ENCODE assay signal across 9 cellular contexts in genomic region chr18:63890950-63891304, GRCh38. TPM values are rescaled to one million over a fixed set of nuclear protein-coding genes. Genes with fewer than 3 reads are reported as not detected.
A peak's percentile ranks its signal among the peaks of the same experiment; 100 is the strongest.
DNase-seq lines count a peak whose midpoint lies in the region; ATAC-seq and TF ChIP-seq lines count a peak whose summit lies in the region.
"Had no signal": no experiment of that assay in that cellular context is flagged by ENCODE, and none has a peak within 500 bp of the region (broad histone marks: within the 10 kb centered on the region; RNA-seq: fewer than 3 reads in every experiment).

No MANE protein-coding gene starts in this region.

- no peaks in the 10 kb centered on the region for H3K9me2 ChIP-seq in DOHH2 (replicated peaks; ENCODE audit: control insufficient read depth, low read length)

- H3K4me1 ChIP-seq in DOHH2 (ENCODE audit: control insufficient read depth, low read length) (no peaks in the 10 kb centered on the region), H9 (ENCODE audit: insufficient read depth, low read length) (no peaks in the 10 kb centered on the region)

- no peak overlapping the region for H3K23ac ChIP-seq in H9 (ENCODE audit: insufficient read length, low read depth, low read length)

- no peaks in the 10 kb centered on the region for H3K36me3 ChIP-seq in DOHH2 (ENCODE audit: control insufficient read depth, low read length)

- H3K4ac ChIP-seq in H9 (ENCODE audit: low read depth, low read length), result no peak overlapping the region

- no peak overlapping the region for H3K18ac ChIP-seq in H9 (ENCODE audit: insufficient read length, low read depth, low read length)

- no peak overlapping the region for H2BK20ac ChIP-seq in H9 (ENCODE audit: low read depth, low read length, poor library complexity, severe bottlenecking)

- no peak overlapping the region for H3K56ac ChIP-seq in H9 (ENCODE audit: insufficient read length, low read depth, low read length)

- DNase-seq in H9 (no peak), NCI-H1930 (lab: John Stamatoyannopoulos, UW) (peak; percentile 24 to 47), epithelial cell of esophagus (ENCODE audit: low read depth) (no peak), DMS114 treated with DMSO at 0.1 percent for 48 hours (lab: John Stamatoyannopoulos, UW; ENCODE audit: unreplicated experiment) (no peak)
- no peak for DNase-seq in activated naive CD8-positive, alpha-beta T cell treated with anti-CD3 and anti-CD28 coated beads for 36 hours

- no peaks in the 10 kb centered on the region for H3K23me2 ChIP-seq in H9 (ENCODE audit: insufficient read length, low read depth, low read length, poor library complexity, severe bottlenecking)

- H3K27me3 ChIP-seq in DOHH2 (ENCODE audit: control insufficient read depth, low read length) (peaks cover 14% of the 10 kb centered on the region; the same call in 1 of the 2 replicates), H9 (ENCODE audit: insufficient read depth, low read length) (no peaks in the 10 kb centered on the region)

- H2BK12ac ChIP-seq in H9 (ENCODE audit: insufficient read length, low read depth, low read length), result no peak overlapping the region

- H3K79me2 ChIP-seq in DOHH2 (ENCODE audit: control insufficient read depth, low read length) (no peaks in the 10 kb centered on the region), H9 (ENCODE audit: insufficient read depth, low read length) (no peaks in the 10 kb centered on the region)

- H2BK120ac ChIP-seq in H9 (ENCODE audit: low read depth, low read length, poor library complexity, severe bottlenecking), result no peak overlapping the region

- no peak overlapping the region for H3K4me3 Mint-ChIP-seq in H9
- no peak overlapping the region for H3K4me3 Mint-ChIP-seq in activated naive CD8-positive, alpha-beta T cell treated with anti-CD3 and anti-CD28 coated beads for 36 hours
- H3K4me3 Mint-ChIP-seq: activated naive CD8-positive, alpha-beta T cell had no signal

- no peak overlapping the region for H3K9ac ChIP-seq in H9 (ENCODE audit: extremely low read depth, insufficient read length, low read length)

- H4K20me1 ChIP-seq in DOHH2 (ENCODE audit: control insufficient read depth, insufficient read depth, low read depth, low read length) (no peaks in the 10 kb centered on the region), H9 (ENCODE audit: control insufficient read depth, insufficient read depth, insufficient read length) (no peaks in the 10 kb centered on the region)

- H4K5ac ChIP-seq in H9 (ENCODE audit: insufficient read length, low read depth, low read length), result no peak overlapping the region

- no peak overlapping the region for H3K14ac ChIP-seq in H9 (ENCODE audit: insufficient read depth, low read length)

- no peaks in the 10 kb centered on the region for H3K9me3 Mint-ChIP-seq in H9
- H3K9me3 Mint-ChIP-seq in activated naive CD8-positive, alpha-beta T cell treated with anti-CD3 and anti-CD28 coated beads for 36 hours, result no peaks in the 10 kb centered on the region

- H2BK15ac ChIP-seq in H9 (ENCODE audit: low read depth, low read length), result no peak overlapping the region

- no peaks in the 10 kb centered on the region for H3K36me3 Mint-ChIP-seq in H9 (ENCODE audit: insufficient read depth in 1 of 3, low read depth in 3 of 3)
- H3K36me3 Mint-ChIP-seq in activated naive CD8-positive, alpha-beta T cell treated with anti-CD3 and anti-CD28 coated beads for 36 hours, result no peaks in the 10 kb centered on the region
- H3K36me3 Mint-ChIP-seq: activated naive CD8-positive, alpha-beta T cell had no signal

- H3K4me3 ChIP-seq in DOHH2 (ENCODE audit: low read length) (no peak overlapping the region), epithelial cell of esophagus (ENCODE audit: low read length) (no peak overlapping the region)

- no peaks in the 10 kb centered on the region for H3K4me1 Mint-ChIP-seq in H9
- H3K4me1 Mint-ChIP-seq in activated naive CD8-positive, alpha-beta T cell treated with anti-CD3 and anti-CD28 coated beads for 36 hours, result no peaks in the 10 kb centered on the region

- no peaks in the 10 kb centered on the region for H3K9me3 ChIP-seq in DOHH2 (ENCODE audit: control insufficient read depth, insufficient read depth, low read length)
- H3K9me3 ChIP-seq in H9 (ENCODE audit: control insufficient read depth, low read depth, low read length), result no peaks in the 10 kb centered on the region

- no peak overlapping the region for H3K4me2 ChIP-seq in DOHH2 (ENCODE audit: low read length)
- no peak overlapping the region for H3K4me2 ChIP-seq in H9 (ENCODE audit: insufficient read depth, insufficient read length, low read length)

- TF ChIP-seq CTCF in DOHH2 (IDR thresholded peaks at IDR 0.05; ENCODE audit: low read depth, low read length, poor library complexity, severe bottlenecking) (peak; percentile 55), H9 (conservative IDR thresholded peaks at IDR 0.05) (peak; percentile 25; the same call in 2 of the 3 replicates), epithelial cell of esophagus (IDR thresholded peaks at IDR 0.05; ENCODE audit: insufficient read depth, low read depth, low read length, missing control alignments) (peak; percentile 26)

- H2AK5ac ChIP-seq in H9 (ENCODE audit: insufficient read length, low read length), result no peak overlapping the region

- no peak overlapping the region for H2BK5ac ChIP-seq in H9 (ENCODE audit: insufficient read length, low read length)

- no peaks in the 10 kb centered on the region for H3K79me1 ChIP-seq in H9 (ENCODE audit: insufficient read depth, low read depth, low read length, poor library complexity, severe bottlenecking)

- H3K27me3 Mint-ChIP-seq in H9 (ENCODE audit: low read depth), result no peaks in the 10 kb centered on the region
- peaks cover 24% of the 10 kb centered on the region for H3K27me3 Mint-ChIP-seq in activated naive CD8-positive, alpha-beta T cell treated with anti-CD3 and anti-CD28 coated beads for 36 hours

- H3K27ac ChIP-seq in DOHH2 (ENCODE audit: low read depth, low read length) (no peak overlapping the region), H9 (ENCODE audit: insufficient read length, low read depth, low read length) (no peak overlapping the region)

- H2AFZ ChIP-seq in H9 (ENCODE audit: low read length), result no peak overlapping the region

- no peak overlapping the region for H3T11ph ChIP-seq in H9 (ENCODE audit: low read length)

- WGBS in H9 (ENCODE audit: extremely low coverage, insufficient read length, low lambda C conversion rate), result no CpG with 5 or more reads among the region's 5 CpGs

- H3K27ac Mint-ChIP-seq in H9, result no peak overlapping the region
- no peak overlapping the region for H3K27ac Mint-ChIP-seq in activated naive CD8-positive, alpha-beta T cell treated with anti-CD3 and anti-CD28 coated beads for 36 hours
- H3K27ac Mint-ChIP-seq: activated naive CD8-positive, alpha-beta T cell had no signal

- H3F3A ChIP-seq in DOHH2 (ENCODE audit: control insufficient read depth, insufficient read depth), result no peaks in the 10 kb centered on the region

- no peak for ATAC-seq in HG02973 (IDR thresholded peaks at IDR 0.05; ENCODE audit: unreplicated experiment)
- no peak for ATAC-seq in GM21528 (IDR thresholded peaks at IDR 0.05; ENCODE audit: low FRiP score, unreplicated experiment)

- no peak overlapping the region for H4K8ac ChIP-seq in H9 (replicated peaks; ENCODE audit: insufficient read length, low read depth, low read length)

- H4K91ac ChIP-seq in H9 (ENCODE audit: insufficient read length, low read depth, low read length), result no peak overlapping the region

RNA-seq across cellular contexts. Expression of gene SERPINB2, which starts 3.4 kb away (rescaled TPM):
- not detected in 2 replicates for total RNA-seq in H9 (2021)
- total RNA-seq in activated naive CD8-positive, alpha-beta T cell treated with anti-CD3 and anti-CD28 coated beads for 36 hours, result not detected

RNA-seq across cellular contexts. Expression of gene SERPINB10, which starts 16.8 kb away (rescaled TPM):
- not detected in 2 replicates for total RNA-seq in H9 (2021)
- under 1 TPM in 1 of 2 experiments, not detected in 1; 0.14 TPM for total RNA-seq in activated naive CD8-positive, alpha-beta T cell treated with anti-CD3 and anti-CD28 coated beads for 36 hours

RNA-seq across cellular contexts. Expression of gene HMSD, which starts 58.2 kb away (rescaled TPM):
- 3.9 and 6.6 TPM in 2 replicates for total RNA-seq in H9 (2021)
- 1 to 10 TPM; 1.8 to 4.4 TPM for total RNA-seq in activated naive CD8-positive, alpha-beta T cell treated with anti-CD3 and anti-CD28 coated beads for 36 hours

Comparison
In these comparisons a context has a peak if more than half of its experiments do, and no peak if none do; other contexts are left out.
1. DNase-seq: peak in NCI-H1930 (2 of 2); none in H9 (single experiment), epithelial cell of esophagus (single experiment), DMS114 treated with DMSO at 0.1 percent for 48 hours (single experiment) and activated naive CD8-positive, alpha-beta T cell treated with anti-CD3 and anti-CD28 coated beads for 36 hours (single experiment).
2. Peak in every context shown above with its lines, with median percentiles within 50 percentile points of each other: CTCF ChIP-seq.